In the genomic region with DNA sequence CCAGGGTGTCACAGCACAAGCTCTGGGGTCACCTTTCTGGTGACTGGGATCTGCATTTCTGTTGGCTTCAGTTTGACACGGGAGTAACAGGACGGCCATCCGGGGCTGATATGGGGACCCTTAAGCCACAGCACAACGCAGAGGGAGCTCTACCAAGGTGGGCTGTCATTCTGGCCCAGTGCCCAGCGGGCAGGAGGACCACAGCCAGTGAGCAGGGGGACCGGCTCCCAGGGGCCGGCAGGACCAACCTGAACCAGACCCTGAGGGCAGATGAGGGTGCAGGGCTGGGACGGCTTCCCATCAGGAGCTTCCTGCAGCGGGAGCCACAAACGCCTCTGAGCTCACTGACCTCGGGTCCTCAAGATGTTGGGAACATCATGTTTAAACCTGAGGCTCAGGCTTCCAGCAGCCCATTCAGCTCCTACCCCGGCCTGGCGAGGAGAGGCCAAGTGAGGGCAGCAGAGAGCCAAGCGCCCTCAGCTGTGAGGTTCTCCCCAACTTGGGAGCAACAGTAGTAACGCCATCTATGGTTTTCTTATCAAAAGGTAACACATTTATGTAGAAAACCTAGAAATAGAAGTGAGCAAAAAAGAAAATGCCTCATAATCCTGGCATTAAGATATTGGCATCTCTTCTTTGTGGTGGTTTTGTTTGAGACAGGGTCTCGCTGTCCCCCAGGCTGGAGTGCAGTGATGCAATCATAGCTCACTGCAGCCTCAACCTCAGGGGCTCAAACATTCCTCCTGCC, we compare ENCODE assay signal across 8 cellular contexts. TPM values are rescaled to one million over a fixed set of nuclear protein-coding genes. Genes with fewer than 3 reads are reported as not detected.
DNase-seq lines count a peak whose midpoint lies in the region; ATAC-seq, FAIRE-seq and TF ChIP-seq lines count a peak whose summit lies in the region.

No MANE protein-coding gene starts in this region.

- no peak for TF ChIP-seq POLR2A in upper lobe of left lung (IDR thresholded peaks at IDR 0.05)

- no peak overlapping the region for H3K14ac ChIP-seq in mesenchymal stem cell (ENCODE audit: low read length in 2 of 2)

- no peaks in the 10 kb centered on the region for H4K20me1 ChIP-seq in KMS-11 (ENCODE audit: insufficient read depth)

- H3K4me2 ChIP-seq in KMS-11 (no peak overlapping the region), mesenchymal stem cell (ENCODE audit: low read length, poor library complexity, severe bottlenecking) (no peak overlapping the region)

- H3K79me2 ChIP-seq in KMS-11 (ENCODE audit: insufficient read depth, low read depth): no peaks in the 10 kb centered on the region

- ATAC-seq in WTC11: peak; percentile 96
- peak in 1 of 2 donors; percentile 54 for ATAC-seq in upper lobe of left lung (ENCODE audit: low FRiP score in 2 of 2)
- ATAC-seq in GM21717 (IDR thresholded peaks at IDR 0.05; ENCODE audit: unreplicated experiment): no peak

- peak; percentile 91 for FAIRE-seq in G401.6 (lab: Jason Lieb, UNC)

- no peak overlapping the region for H2BK12ac ChIP-seq in mesenchymal stem cell (ENCODE audit: low read length in 2 of 2)

- H3K18ac ChIP-seq in mesenchymal stem cell (ENCODE audit: low read depth in 1 of 2, low read length in 2 of 2): no peak overlapping the region

- H3K4me3 Mint-ChIP-seq in WTC11: no peak overlapping the region

- TF ChIP-seq CTCF in KMS-11 (conservative IDR thresholded peaks at IDR 0.05; ENCODE audit: low read depth, low read length): peak; percentile 83
- peak; percentile 52 for TF ChIP-seq CTCF in WTC11 (IDR thresholded peaks at IDR 0.05)
- peak in 5 of 6 experiments; percentile 26 to 47 (median 41) for TF ChIP-seq CTCF in upper lobe of left lung (IDR thresholded peaks at IDR 0.05)

- H3K9ac ChIP-seq in KMS-11: no peak overlapping the region
- no peak overlapping the region for H3K9ac ChIP-seq in mesenchymal stem cell (ENCODE audit: low read length)

- CTCF ChIA-PET in WTC11 (lab: Charles Lee): interaction anchor here (0.6 to 3.9 kb wide), 72 partner anchors 8 to 764 kb away, joined by 3 to 93 read pairs (median 4); a partner anchor contains a TSS

- H3K36me3 Mint-ChIP-seq in WTC11: peaks cover 9% of the 10 kb centered on the region; the same call in 1 of the 2 replicates

- H2BK5ac ChIP-seq in mesenchymal stem cell (ENCODE audit: low read depth, low read length, poor library complexity, severe bottlenecking): no peak overlapping the region

- H3K4me3 ChIP-seq in KMS-11 (IDR thresholded peaks at IDR 0.05; ENCODE audit: insufficient read depth, low read depth, low read length): no peak overlapping the region
- H3K4me3 ChIP-seq in mesenchymal stem cell (ENCODE audit: insufficient read depth in 1 of 2, low read depth in 1 of 2, low read length in 2 of 2): no peak overlapping the region
- H3K4me3 ChIP-seq in upper lobe of left lung: no peak overlapping the region

- no peak overlapping the region for H4K91ac ChIP-seq in mesenchymal stem cell (ENCODE audit: low read length)

- H4K8ac ChIP-seq in mesenchymal stem cell (ENCODE audit: low read length): peak overlapping the region; percentile 20

- H3K9me3 ChIP-seq in mesenchymal stem cell (ENCODE audit: control insufficient read depth, low read length) (no peaks in the 10 kb centered on the region), upper lobe of left lung (no peaks in the 10 kb centered on the region)

- H3K27me3 Mint-ChIP-seq in WTC11 (ENCODE audit: low read depth): no peaks in the 10 kb centered on the region

- no peak overlapping the region for H2BK15ac ChIP-seq in mesenchymal stem cell (ENCODE audit: low read depth, poor library complexity, severe bottlenecking)

- DNase-seq in WTC11 (ENCODE audit: low spot score) (peak; percentile 85), dermis blood vessel endothelial cell (peak; percentile 78), mesenchymal stem cell (peak; percentile 37), upper lobe of left lung (no peak), NCI-H1092 treated with DMSO at 0.1 percent for 48 hours (lab: John Stamatoyannopoulos, UW) (no peak)

- H3K23ac ChIP-seq in mesenchymal stem cell (ENCODE audit: low read length in 2 of 2): no peak overlapping the region

- no peak overlapping the region for H2AK5ac ChIP-seq in mesenchymal stem cell (ENCODE audit: low read length, severe bottlenecking)

- no peak for TF ChIP-seq EP300 in upper lobe of left lung (IDR thresholded peaks at IDR 0.05)

- H3K4ac ChIP-seq in mesenchymal stem cell (ENCODE audit: low read depth in 1 of 2, low read length in 2 of 2): no peak overlapping the region

- WGBS in mesenchymal stem cell: 75% methylated on average over 13 of the region's 16 CpGs
- 36 to 50% methylated on average over 3 to 16 of the region's 16 CpGs for WGBS in upper lobe of left lung, 2 donors

- H3K27ac ChIP-seq in KMS-11: no peak overlapping the region
- no peak overlapping the region for H3K27ac ChIP-seq in mesenchymal stem cell (ENCODE audit: low read length, poor library complexity, severe bottlenecking)
- H3K27ac ChIP-seq in upper lobe of left lung: no peak overlapping the region

- no peak overlapping the region for H2BK120ac ChIP-seq in mesenchymal stem cell (ENCODE audit: low read depth, low read length)

- no peaks in the 10 kb centered on the region for H3K4me1 ChIP-seq in KMS-11 (ENCODE audit: low read depth, poor library complexity, severe bottlenecking)
- H3K4me1 ChIP-seq in mesenchymal stem cell (ENCODE audit: control insufficient read depth, insufficient read depth, low read depth, low read length): peaks cover 9% of the 10 kb centered on the region
- H3K4me1 ChIP-seq in upper lobe of left lung: peaks cover 0 to 6% (median 0%) of the 10 kb centered on the region in 4 donors

- H3K36me3 ChIP-seq in KMS-11 (ENCODE audit: insufficient read depth) (no peaks in the 10 kb centered on the region; the same call in 1 of the 2 replicates), mesenchymal stem cell (ENCODE audit: control insufficient read depth in 1 of 2, insufficient read depth in 2 of 2, low read depth in 1 of 2, low read length in 2 of 2) (peaks cover 22 to 33% of the 10 kb centered on the region in 2 experiments), upper lobe of left lung (peaks cover 0 to 23% (median 16%) of the 10 kb centered on the region in 4 donors)

- H3K9me3 Mint-ChIP-seq in WTC11: no peaks in the 10 kb centered on the region

- H3K27ac Mint-ChIP-seq in WTC11: 0 out of 2 replicates have a peak overlapping the region, but pooled peaks have one; percentile 60

- H3K4me1 Mint-ChIP-seq in WTC11: peaks cover 2% of the 10 kb centered on the region; the same call in 1 of the 2 replicates

- H2AFZ ChIP-seq in KMS-11 (ENCODE audit: low read depth): no peak overlapping the region
- no peak overlapping the region for H2AFZ ChIP-seq in mesenchymal stem cell (ENCODE audit: low read depth, low read length)

- H3K79me1 ChIP-seq in mesenchymal stem cell (replicated peaks; ENCODE audit: low read length, poor library complexity, severe bottlenecking): no peaks in the 10 kb centered on the region

- peaks cover 13% of the 10 kb centered on the region; the same call in 1 of the 2 replicates for H3K27me3 ChIP-seq in KMS-11 (ENCODE audit: insufficient read depth, low read depth)
- H3K27me3 ChIP-seq in mesenchymal stem cell (ENCODE audit: control insufficient read depth in 1 of 2, insufficient read depth in 1 of 2, low read length in 2 of 2): peaks cover 4 to 17% of the 10 kb centered on the region in 2 experiments
- no peaks in the 10 kb centered on the region for H3K27me3 ChIP-seq in upper lobe of left lung

- POLR2A ChIA-PET in WTC11 (lab: Charles Lee): interaction anchor here (0.5 to 1.1 kb wide), 2 partner anchors 106 to 324 kb away, joined by 3 to 4 read pairs; no protein-coding TSS in a partner anchor

TF ChIP-seq in WTC11, 78 proteins besides CTCF, POLR2A, EP300 and RAD21 (continues in another document):
- TF ChIP-seq, protein P1, sequence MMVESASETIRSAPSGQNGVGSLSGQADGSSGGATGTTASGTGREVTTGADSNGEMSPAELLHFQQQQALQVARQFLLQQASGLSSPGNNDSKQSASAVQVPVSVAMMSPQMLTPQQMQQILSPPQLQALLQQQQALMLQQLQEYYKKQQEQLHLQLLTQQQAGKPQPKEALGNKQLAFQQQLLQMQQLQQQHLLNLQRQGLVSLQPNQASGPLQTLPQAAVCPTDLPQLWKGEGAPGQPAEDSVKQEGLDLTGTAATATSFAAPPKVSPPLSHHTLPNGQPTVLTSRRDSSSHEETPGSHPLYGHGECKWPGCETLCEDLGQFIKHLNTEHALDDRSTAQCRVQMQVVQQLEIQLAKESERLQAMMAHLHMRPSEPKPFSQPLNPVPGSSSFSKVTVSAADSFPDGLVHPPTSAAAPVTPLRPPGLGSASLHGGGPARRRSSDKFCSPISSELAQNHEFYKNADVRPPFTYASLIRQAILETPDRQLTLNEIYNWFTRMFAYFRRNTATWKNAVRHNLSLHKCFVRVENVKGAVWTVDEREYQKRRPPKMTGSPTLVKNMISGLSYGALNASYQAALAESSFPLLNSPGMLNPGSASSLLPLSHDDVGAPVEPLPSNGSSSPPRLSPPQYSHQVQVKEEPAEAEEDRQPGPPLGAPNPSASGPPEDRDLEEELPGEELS (CRISPR knock-in tag; IDR thresholded peaks at IDR 0.05): peak; percentile 46; the same call in 1 of the 2 replicates
- no peak for TF ChIP-seq SP1 (CRISPR knock-in tag; conservative IDR thresholded peaks at IDR 0.05)
- no peak for TF ChIP-seq TCF7 (CRISPR knock-in tag; IDR thresholded peaks at IDR 0.05; ENCODE audit: low read depth)
- TF ChIP-seq GABPB1 (CRISPR knock-in tag; IDR thresholded peaks at IDR 0.05): 0 out of 2 replicates have a peak, but pooled peaks have one; percentile 13
- TF ChIP-seq, protein P2, sequence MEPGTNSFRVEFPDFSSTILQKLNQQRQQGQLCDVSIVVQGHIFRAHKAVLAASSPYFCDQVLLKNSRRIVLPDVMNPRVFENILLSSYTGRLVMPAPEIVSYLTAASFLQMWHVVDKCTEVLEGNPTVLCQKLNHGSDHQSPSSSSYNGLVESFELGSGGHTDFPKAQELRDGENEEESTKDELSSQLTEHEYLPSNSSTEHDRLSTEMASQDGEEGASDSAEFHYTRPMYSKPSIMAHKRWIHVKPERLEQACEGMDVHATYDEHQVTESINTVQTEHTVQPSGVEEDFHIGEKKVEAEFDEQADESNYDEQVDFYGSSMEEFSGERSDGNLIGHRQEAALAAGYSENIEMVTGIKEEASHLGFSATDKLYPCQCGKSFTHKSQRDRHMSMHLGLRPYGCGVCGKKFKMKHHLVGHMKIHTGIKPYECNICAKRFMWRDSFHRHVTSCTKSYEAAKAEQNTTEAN (CRISPR knock-in tag; IDR thresholded peaks at IDR 0.05): no peak
- no peak for TF ChIP-seq SMAD4 (CRISPR knock-in tag; IDR thresholded peaks at IDR 0.05)
- no peak for TF ChIP-seq OVOL2 (CRISPR knock-in tag; IDR thresholded peaks at IDR 0.05; ENCODE audit: borderline replicate concordance)

RNA-seq across cellular contexts. Expression of a gene that starts 26.8 kb away (rescaled TPM):
- total RNA-seq in WTC11 (2021): 25.9 to 30.4 TPM (median 26.7 TPM) in 3 replicates
- total RNA-seq in dermis blood vessel endothelial cell: 5.8 and 10.3 TPM in 2 replicates
- polyA plus RNA-seq in mesenchymal stem cell (2013, experiment 1 of 2): 4.9 TPM
- polyA plus RNA-seq in mesenchymal stem cell (2013, experiment 2 of 2): 5.1 TPM
- 10 to 100 TPM in 2 of 6 donors, 1 to 10 TPM in 4; 6.2 to 12.0 (median 8.1) TPM for total RNA-seq in upper lobe of left lung

RNA-seq across cellular contexts. Expression of a gene that starts 36.0 kb away (rescaled TPM):
- 17.9 to 23.1 TPM (median 20.2 TPM) in 3 replicates for total RNA-seq in WTC11 (2021)
- 4.1 and 4.5 TPM in 2 replicates for total RNA-seq in dermis blood vessel endothelial cell
- polyA plus RNA-seq in mesenchymal stem cell (2013, experiment 1 of 2): 3.0 TPM
- 2.7 TPM for polyA plus RNA-seq in mesenchymal stem cell (2013, experiment 2 of 2)
- 10 to 100 TPM; 19.0 to 56.6 (median 24.2) TPM for total RNA-seq in upper lobe of left lung

Comparison
In these comparisons a context has a peak if more than half of its experiments do, and no peak if none do; other contexts are left out.
1. DNase-seq: peak in WTC11 (single experiment), dermis blood vessel endothelial cell (single experiment) and mesenchymal stem cell (single experiment); none in upper lobe of left lung (0 of 2) and NCI-H1092 treated with DMSO at 0.1 percent for 48 hours (single experiment).
2. Peak in every context shown above with its lines, with median percentiles within 50 percentile points of each other: CTCF ChIP-seq.